23 cellular contexts compared by ENCODE assay signal in genomic region chr2:163703386-163703785, GRCh38. TPM values are rescaled to one million over a fixed set of nuclear protein-coding genes. Genes with fewer than 3 reads are reported as not detected.
DNase-seq lines count a peak whose midpoint lies in the region; ATAC-seq and TF ChIP-seq lines count a peak whose summit lies in the region.
"Had no signal": no experiment of that assay in that cellular context is flagged by ENCODE, and none has a peak within 500 bp of the region (broad histone marks: within the 10 kb centered on the region; RNA-seq: fewer than 3 reads in every experiment).

No MANE protein-coding gene starts in this region.

- H2BK5ac ChIP-seq in neuronal stem cell (ENCODE audit: low read length), result no peak overlapping the region

- H3K9ac ChIP-seq in neuronal stem cell (ENCODE audit: low read depth, low read length, poor library complexity), result no peak overlapping the region
- H3K9ac ChIP-seq: BLaER1 had no signal

- H3K36me3 ChIP-seq in neuronal stem cell (replicated peaks in 1 of 2; ENCODE audit: control insufficient read depth in 2 of 2, insufficient read depth in 2 of 2, low read length in 2 of 2) (peaks cover 0 to 5% of the 10 kb centered on the region in 2 donors), upper lobe of right lung (no peaks in the 10 kb centered on the region)
- H3K36me3 ChIP-seq: BLaER1, pancreas had no signal

- H2AFZ ChIP-seq in neuronal stem cell (ENCODE audit: low read length), result no peak overlapping the region

- H3K27ac ChIP-seq in neuronal stem cell (replicated peaks; ENCODE audit: low read length), result peak overlapping the region; percentile 50
- H3K27ac ChIP-seq in upper lobe of right lung, result no peak overlapping the region
- H3K27ac ChIP-seq: BLaER1, pancreas had no signal

- ATAC-seq in GM18868 (IDR thresholded peaks at IDR 0.05; ENCODE audit: unreplicated experiment) (peak; percentile 60), HG02610 (IDR thresholded peaks at IDR 0.05; ENCODE audit: unreplicated experiment) (peak; percentile 51), upper lobe of right lung (no peak), GM21447 (IDR thresholded peaks at IDR 0.05; ENCODE audit: unreplicated experiment) (no peak), GM18870 (IDR thresholded peaks at IDR 0.05; ENCODE audit: unreplicated experiment) (no peak)
- ATAC-seq: activated CD4-positive, alpha-beta T cell treated with anti-CD3 and anti-CD28 coated beads for 36 hours; activated naive CD4-positive, alpha-beta T cell treated with anti-CD3 and anti-CD28 coated beads, Interleukin-2, amount 50 U/mL, for 72 hours; K562; pancreas; stimulated activated memory B cell treated with anti-CD40 and anti-IgM and Interleukin-4, amounts not matched to agents 10 μg/mL and 1 μg/mL and 100 μg/mL, for 72 hours had no signal

- no peaks in the 10 kb centered on the region for H3K79me1 ChIP-seq in neuronal stem cell (ENCODE audit: low read depth, low read length)

- TF ChIP-seq CTCF in upper lobe of right lung (IDR thresholded peaks at IDR 0.05), result no peak

- no peak overlapping the region for H3K23ac ChIP-seq in neuronal stem cell (ENCODE audit: low read depth, low read length, poor library complexity)

- no peak overlapping the region for H3K14ac ChIP-seq in neuronal stem cell (ENCODE audit: low read length)

- H3K18ac ChIP-seq in neuronal stem cell (ENCODE audit: low read length), result no peak overlapping the region

- no peak overlapping the region for H4K8ac ChIP-seq in neuronal stem cell (ENCODE audit: low read depth, low read length)

- no peak overlapping the region for H4K91ac ChIP-seq in neuronal stem cell (ENCODE audit: low read depth, low read length, poor library complexity)

- no CpG with 5 or more reads among the region's 1 CpG for WGBS in neuronal stem cell (ENCODE audit: extremely low coverage in 2 of 2, insufficient read length in 2 of 2, insufficient replicate concordance in 1 of 2), 2 donors

- H3K4me2 ChIP-seq in neuronal stem cell (ENCODE audit: insufficient read depth, low read length, poor library complexity, severe bottlenecking), result no peak overlapping the region
- H3K4me2 ChIP-seq: BLaER1 had no signal

- H3K27me3 ChIP-seq in neuronal stem cell (ENCODE audit: control insufficient read depth in 3 of 3, insufficient read depth in 3 of 3, low read depth in 1 of 3, low read length in 3 of 3), result no peaks in the 10 kb centered on the region
- no peaks in the 10 kb centered on the region for H3K27me3 ChIP-seq in upper lobe of right lung
- H3K27me3 ChIP-seq: BLaER1, pancreas had no signal

- DNase-seq in NCI-H2227 treated with DMSO at 0.1 percent for 48 hours (lab: John Stamatoyannopoulos, UW) (peak; percentile 39), neuronal stem cell (ENCODE audit: low spot score) (no peak), upper lobe of right lung (no peak)
- DNase-seq in activated CD8-positive, alpha-beta memory T cell treated with anti-CD3 and anti-CD28 coated beads, Interleukin-2, amount 50 U/mL, for 48 hours, result no peak
- DNase-seq: activated CD4-positive, alpha-beta T cell treated with anti-CD3 and anti-CD28 coated beads for 36 hours; DMS79 treated with DMSO at 0.1 percent for 48 hours; NCI-H1105 treated with DMSO at 0.1 percent for 48 hours; NCI-H2029; NCI-H226; NCI-H526 treated with DMSO at 0.1 percent for 48 hours; nephron progenitor cell; pancreas; SHP77 treated with DMSO at 0.1 percent for 48 hours; stimulated activated CD4-positive, alpha-beta T cell treated with anti-CD3 and anti-CD28 coated beads, Interleukin-15, amount 100 ng/mL, for 24 hours; stimulated activated CD4-positive, alpha-beta T cell treated with anti-CD3 and anti-CD28 coated beads, Interleukin-4, amount 100 ng/mL, for 4 hours had no signal

- H3K9me3 ChIP-seq in neuronal stem cell (replicated peaks in 1 of 2; ENCODE audit: control insufficient read depth in 2 of 2, insufficient read depth in 1 of 2, low read depth in 1 of 2, low read length in 2 of 2), result no peaks in the 10 kb centered on the region
- no peaks in the 10 kb centered on the region for H3K9me3 ChIP-seq in upper lobe of right lung
- H3K9me3 ChIP-seq: BLaER1, pancreas had no signal

- no peak overlapping the region for H2BK15ac ChIP-seq in neuronal stem cell (ENCODE audit: low read length)

- H3K4ac ChIP-seq in neuronal stem cell (ENCODE audit: low read length), result no peak overlapping the region

- intact Hi-C loops in upper lobe of right lung (cut with DNase I), result no loop called here

- H2AK5ac ChIP-seq in neuronal stem cell (ENCODE audit: low read depth, low read length), result no peak overlapping the region

- H2BK120ac ChIP-seq in neuronal stem cell (ENCODE audit: low read depth, low read length), result no peak overlapping the region

- H3K4me1 ChIP-seq in neuronal stem cell (ENCODE audit: control insufficient read depth in 2 of 2, insufficient read depth in 1 of 2, low read depth in 1 of 2, low read length in 2 of 2) (peaks cover 8 to 12% of the 10 kb centered on the region in 2 donors), upper lobe of right lung (no peaks in the 10 kb centered on the region)
- H3K4me1 ChIP-seq: BLaER1 had no signal

- H3K4me3 ChIP-seq in neuronal stem cell (ENCODE audit: low read length in 2 of 2), result no peak overlapping the region
- H3K4me3 ChIP-seq in upper lobe of right lung, result no peak overlapping the region
- H3K4me3 ChIP-seq: BLaER1, K562, pancreas had no signal

- no peak overlapping the region for H2BK12ac ChIP-seq in neuronal stem cell (ENCODE audit: low read length)

RNA-seq across cellular contexts. Expression of gene FIGN, which starts 32.4 kb away (rescaled TPM):
- polyA plus RNA-seq in neuronal stem cell (2013, experiment 1 of 2), result 31.0 TPM
- polyA plus RNA-seq in neuronal stem cell (2013, experiment 2 of 2), result 31.9 TPM
- total RNA-seq in upper lobe of right lung, result 6.5 TPM
- total RNA-seq: activated CD4-positive, alpha-beta T cell treated with anti-CD3 and anti-CD28 coated beads for 36 hours; activated naive CD4-positive, alpha-beta T cell treated with anti-CD3 and anti-CD28 coated beads, Interleukin-2, amount 50 U/mL, for 72 hours had no signal
- polyA plus RNA-seq: K562 had no signal

Comparison
In these comparisons a context has a peak if more than half of its experiments do, and no peak if none do; other contexts are left out.
1. ATAC-seq: peak in GM18868 (single experiment) and HG02610 (single experiment); none in upper lobe of right lung (single experiment), GM21447 (single experiment) and GM18870 (single experiment).